ENCODE assay signal across 32 cellular contexts in genomic region chr2:66607152-66607551, GRCh38.
DNase-seq lines count a peak whose midpoint lies in the region; ATAC-seq and TF ChIP-seq lines count a peak whose summit lies in the region.
"Had no signal": no experiment of that assay in that cellular context is flagged by ENCODE, and none has a peak within 500 bp of the region (broad histone marks: within the 10 kb centered on the region; RNA-seq: fewer than 3 reads in every experiment).

No MANE protein-coding gene starts in this region.

- peak; percentile 30 for TF ChIP-seq RAD21 in Ishikawa (IDR thresholded peaks at IDR 0.05; ENCODE audit: low read depth)

- H3K4me1 ChIP-seq in uterus: no peaks in the 10 kb centered on the region
- H3K4me1 ChIP-seq: BE2C, SJCRH30 had no signal

- TF ChIP-seq EP300 in Ishikawa (IDR thresholded peaks at IDR 0.05; ENCODE audit: borderline replicate concordance): no peak

- POLR2A ChIA-PET in WTC11 (lab: Charles Lee): no interaction called here

- no peak overlapping the region for H3K27ac Mint-ChIP-seq in WTC11
- H3K27ac Mint-ChIP-seq: CD4-positive, CD25-positive, alpha-beta regulatory T cell had no signal

- ATAC-seq in WTC11: no peak
- ATAC-seq: GM12878, HCT116, PC-3, Right ventricle myocardium inferior had no signal

- no peaks in the 10 kb centered on the region for H3K9me3 ChIP-seq in uterus
- H3K9me3 ChIP-seq: BE2C, SJCRH30 had no signal

- peaks cover 18% of the 10 kb centered on the region for H3K9me3 Mint-ChIP-seq in WTC11

- no peaks in the 10 kb centered on the region for H3K36me3 Mint-ChIP-seq in WTC11
- H3K36me3 Mint-ChIP-seq: CD4-positive, CD25-positive, alpha-beta regulatory T cell had no signal

- H3K4me1 Mint-ChIP-seq in WTC11: no peaks in the 10 kb centered on the region
- H3K4me1 Mint-ChIP-seq: CD4-positive, CD25-positive, alpha-beta regulatory T cell had no signal

- no peak for TF ChIP-seq POLR2A in uterus (IDR thresholded peaks at IDR 0.05)

- TF ChIP-seq CTCF in WTC11 (IDR thresholded peaks at IDR 0.05) (no peak), uterus (IDR thresholded peaks at IDR 0.05) (no peak)

- H3K27me3 ChIP-seq in uterus: no peaks in the 10 kb centered on the region
- H3K27me3 ChIP-seq: BE2C, SJCRH30 had no signal

- CTCF ChIA-PET in WTC11 (lab: Charles Lee): interaction anchor here (1.0 kb wide), 1 partner anchor 20 kb away, joined by 3 read pairs; no protein-coding TSS in a partner anchor

- H3K27me3 Mint-ChIP-seq in WTC11 (ENCODE audit: low read depth): no peaks in the 10 kb centered on the region
- H3K27me3 Mint-ChIP-seq: CD4-positive, CD25-positive, alpha-beta regulatory T cell had no signal

- no peaks in the 10 kb centered on the region for H3K36me3 ChIP-seq in uterus
- H3K36me3 ChIP-seq: BE2C, SJCRH30 had no signal

- no peak overlapping the region for H3K4me3 ChIP-seq in uterus
- H3K4me3 ChIP-seq: GM12878, SJCRH30 had no signal

- DNase-seq in DMS53 (lab: John Stamatoyannopoulos, UW) (peak; percentile 8), DMS53 treated with DMSO at 0.1 percent for 48 hours (lab: John Stamatoyannopoulos, UW; ENCODE audit: unreplicated experiment) (no peak), WTC11 (ENCODE audit: low spot score) (no peak), uterus (peak in 1 of 2 donors; percentile 35), NCI-H526 treated with DMSO at 0.1 percent for 48 hours (lab: John Stamatoyannopoulos, UW) (no peak), DMS 273 treated with DMSO at 0.1 percent for 48 hours (lab: John Stamatoyannopoulos, UW) (no peak), activated gamma-delta T cell treated with Interleukin-2 at 50 U/mL for 16 hours (no peak)
- DNase-seq: ACHN; BE2C; CD4-positive, CD25-positive, alpha-beta regulatory T cell; DMS79; EL; GDM1; GOT3; KG1; NCI-H1048; NCI-H1417 treated with DMSO at 0.1 percent for 48 hours; NCI-H1694 treated with DMSO at 0.1 percent for 48 hours; NCI-H2081 treated with DMSO at 0.1 percent for 48 hours; NCI-H2171; NCI-H226; NCI-H510A; NCI-H82; NK-92 treated with Interleukin-12 subunit alpha and Interleukin-12 subunit beta, amount 100 ng/mL, for 24 hours; PC-3; SJCRH30; T-helper 1 cell had no signal

- intact Hi-C loops in uterus (cut with DNase I; ENCODE audit: low total_unique reads): no loop called here

- peak overlapping the region; percentile 76 to 79 for H3K27ac ChIP-seq in uterus
- H3K27ac ChIP-seq: 22Rv1, SJCRH30 had no signal

- H3K4me3 Mint-ChIP-seq in WTC11: no peak overlapping the region
- H3K4me3 Mint-ChIP-seq: CD4-positive, CD25-positive, alpha-beta regulatory T cell had no signal

TF ChIP-seq in Ishikawa, 13 proteins besides CTCF, POLR2A, EP300 and RAD21:
- TF ChIP-seq ZBTB7A (IDR thresholded peaks at IDR 0.05; ENCODE audit: low read depth) (no peak), CREB1 (IDR thresholded peaks at IDR 0.05; ENCODE audit: low read depth) (no peak), YY1 (IDR thresholded peaks at IDR 0.05; ENCODE audit: low read depth) (no peak), TEAD4 (IDR thresholded peaks at IDR 0.05) (no peak), REST (IDR thresholded peaks at IDR 0.05; ENCODE audit: low read depth) (no peak), TAF1 (IDR thresholded peaks at IDR 0.05; ENCODE audit: low read depth) (no peak)

TF ChIP-seq in WTC11, 78 proteins besides CTCF, POLR2A, EP300 and RAD21:
- no peak for TF ChIP-seq ZNF423 (CRISPR knock-in tag; IDR thresholded peaks at IDR 0.05)
- TF ChIP-seq ZNF396 (CRISPR knock-in tag; IDR thresholded peaks at IDR 0.05; ENCODE audit: borderline replicate concordance): no peak
- TF ChIP-seq USF2 (CRISPR knock-in tag; IDR thresholded peaks at IDR 0.05): peak; percentile 68
- TF ChIP-seq AFF4 (CRISPR knock-in tag; IDR thresholded peaks at IDR 0.05; ENCODE audit: borderline replicate concordance): no peak
- TF ChIP-seq GABPB1 (CRISPR knock-in tag; IDR thresholded peaks at IDR 0.05): no peak
- no peak for TF ChIP-seq ZNF425 (CRISPR knock-in tag; conservative IDR thresholded peaks at IDR 0.05)
TF ChIP-seq in WTC11: peak in this region for 1.
